ENCODE assay signal across 16 cellular contexts in genomic region chr1:6083801-6084467, GRCh38. TPM values are rescaled to one million over a fixed set of nuclear protein-coding genes. Genes with fewer than 3 reads are reported as not detected.
DNase-seq lines count a peak whose midpoint lies in the region; TF ChIP-seq lines count a peak whose summit lies in the region.
"Had no signal": no experiment of that assay in that cellular context is flagged by ENCODE, and none has a peak within 500 bp of the region (broad histone marks: within the 10 kb centered on the region; RNA-seq: fewer than 3 reads in every experiment).

No MANE protein-coding gene starts in this region.

- intact Hi-C loops in breast epithelium (cut with DNase I; ENCODE audit: low total_unique reads), result no loop called here
- intact Hi-C loops in adrenal gland (cut with DNase I), result no loop called here

- WGBS in adrenal gland, 4 donors, result 74 to 85% (median 80%) methylated on average over 11 to 12 of the region's 12 CpGs

- H3K36me3 ChIP-seq in breast epithelium (no peaks in the 10 kb centered on the region), adrenal gland (replicated peaks in 1 of 2) (no peaks in the 10 kb centered on the region)

- H3K4me3 ChIP-seq in fibroblast of mammary gland (ENCODE audit: control insufficient read depth, low read depth, low read length) (no peak overlapping the region), breast epithelium (no peak overlapping the region), adrenal gland (no peak overlapping the region)
- H3K4me3 ChIP-seq: esophagus muscularis mucosa had no signal

- no peaks in the 10 kb centered on the region for H3K9me3 ChIP-seq in breast epithelium
- H3K9me3 ChIP-seq in adrenal gland (replicated peaks in 1 of 3), result no peaks in the 10 kb centered on the region
- H3K9me3 ChIP-seq: esophagus muscularis mucosa had no signal

- no peaks in the 10 kb centered on the region for H3K4me1 ChIP-seq in breast epithelium
- H3K4me1 ChIP-seq in adrenal gland (replicated peaks in 1 of 2), result no peaks in the 10 kb centered on the region

- H3K27ac ChIP-seq in breast epithelium, result peak overlapping the region in 1 of 2 donors; percentile 32
- no peak overlapping the region for H3K27ac ChIP-seq in adrenal gland
- H3K27ac ChIP-seq: esophagus muscularis mucosa had no signal

- no peaks in the 10 kb centered on the region for H3K27me3 ChIP-seq in breast epithelium
- no peaks in the 10 kb centered on the region for H3K27me3 ChIP-seq in adrenal gland
- H3K27me3 ChIP-seq: esophagus muscularis mucosa had no signal

- TF ChIP-seq POLR2A in breast epithelium (IDR thresholded peaks at IDR 0.05) (no peak), adrenal gland (IDR thresholded peaks at IDR 0.05) (no peak)

- TF ChIP-seq CTCF in fibroblast of mammary gland (conservative IDR thresholded peaks at IDR 0.05; ENCODE audit: control insufficient read depth, insufficient read depth, low read depth, low read length) (no peak), breast epithelium (IDR thresholded peaks at IDR 0.05) (no peak), adrenal gland (IDR thresholded peaks at IDR 0.05) (no peak)

- DNase-seq in EH (ENCODE audit: low read depth) (peak; percentile 59), NCI-H2171 treated with DMSO at 0.1 percent for 48 hours (lab: John Stamatoyannopoulos, UW) (peak; percentile 75), fibroblast of mammary gland (ENCODE audit: low read depth) (peak; percentile 45), putamen (ENCODE audit: low spot score) (peak; percentile 52), breast epithelium (ENCODE audit: low spot score in 2 of 2) (no peak), adrenal gland (no peak), HK-2 (ENCODE audit: unreplicated experiment) (no peak), Kasumi-1 (lab: John Stamatoyannopoulos, UW) (no peak)
- DNase-seq: activated CD4-positive, alpha-beta T cell treated with anti-CD3 and anti-CD28 coated beads, Interleukin-2, amount 50 U/mL, for 4 hours; activated gamma-delta T cell treated with Interleukin-2 at 50 U/mL for 16 hours; CD8-positive, alpha-beta T cell; cerebellar nuclear complex; MM.1S; PC-3; stimulated activated naive CD8-positive, alpha-beta T cell treated with anti-CD3 and anti-CD28 coated beads, Interleukin-15, Interleukin-2, amounts not matched to agents 100 U/mL and 50 U/mL, for 24 hours had no signal

RNA-seq across cellular contexts. Expression of gene KCNAB2, which starts 38.2 kb away (rescaled TPM):
- total RNA-seq in breast epithelium (10 to 100 TPM in 1 of 3 donors, 1 to 10 TPM in 2; 6.9 to 19.8 (median 9.8) TPM), adrenal gland (10 to 100 TPM; 13.6 to 25.7 (median 17.9) TPM)
- polyA plus RNA-seq in adrenal gland, result 10 to 100 TPM in 1 of 3 donors, 1 to 10 TPM in 2; 5.6 to 48.0 (median 8.6) TPM

Comparison
In these comparisons a context has a peak if more than half of its experiments do, and no peak if none do; other contexts are left out.
1. DNase-seq: peak in EH (single experiment), NCI-H2171 treated with DMSO at 0.1 percent for 48 hours (single experiment), fibroblast of mammary gland (single experiment) and putamen (single experiment); none in breast epithelium (0 of 2), adrenal gland (0 of 7), HK-2 (single experiment) and Kasumi-1 (0 of 2).